In the genomic region with DNA sequence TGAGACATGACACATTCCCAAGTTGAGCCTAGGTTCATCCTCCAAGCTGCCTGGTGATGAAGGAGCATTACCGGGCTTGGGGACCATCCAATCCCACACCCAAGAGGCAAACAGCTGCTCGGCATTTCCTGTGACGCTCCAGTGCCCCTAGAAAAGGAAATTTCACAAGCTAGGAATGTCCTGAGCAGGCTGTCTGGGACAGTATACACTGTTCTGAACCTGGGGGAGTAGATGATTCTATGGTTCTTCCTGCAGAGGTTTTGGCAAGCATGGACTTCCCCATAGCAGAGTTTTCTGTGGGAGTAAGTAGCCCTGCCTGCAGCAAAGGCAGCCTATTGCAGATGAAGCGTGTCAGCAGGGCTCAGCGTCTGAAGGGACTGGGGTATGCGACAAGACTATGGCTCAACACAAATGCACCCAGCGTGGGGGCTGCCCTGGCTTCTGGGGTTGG, we compare ENCODE assay signal across 10 cellular contexts. TPM values are rescaled to one million over a fixed set of nuclear protein-coding genes. Genes with fewer than 3 reads are reported as not detected.
DNase-seq lines count a peak whose midpoint lies in the region; ATAC-seq, FAIRE-seq and TF ChIP-seq lines count a peak whose summit lies in the region.
"Had no signal": no experiment of that assay in that cellular context is flagged by ENCODE, and none has a peak within 500 bp of the region (broad histone marks: within the 10 kb centered on the region; RNA-seq: fewer than 3 reads in every experiment).

No MANE protein-coding gene starts in this region.

- TF ChIP-seq CTCF in body of pancreas (IDR thresholded peaks at IDR 0.05) (no peak), kidney (IDR thresholded peaks at IDR 0.05; ENCODE audit: borderline replicate concordance, extremely low read depth, insufficient read depth) (no peak)

- H3K4me1 ChIP-seq in body of pancreas (peaks cover 9% of the 10 kb centered on the region), kidney (ENCODE audit: control insufficient read depth in 1 of 2, insufficient read depth in 1 of 2, low read depth in 1 of 2, low read length in 2 of 2) (peaks cover 8 to 25% of the 10 kb centered on the region in 2 donors)

- FAIRE-seq in kidney (lab: Jason Lieb, UNC) = no peak
- FAIRE-seq: A204.1 had no signal

- H3K27ac ChIP-seq in body of pancreas = peak overlapping the region in 1 of 4 donors; percentile 57
- H3K27ac ChIP-seq in kidney (ENCODE audit: low read depth in 2 of 2, low read length in 2 of 2) = peak overlapping the region in 1 of 2 donors; percentile 57

- peak in 1 of 3 donors; percentile 27 for TF ChIP-seq POLR2A in body of pancreas (IDR thresholded peaks at IDR 0.05)

- DNase-seq in NCI-H1694 treated with DMSO at 0.1 percent for 48 hours (lab: John Stamatoyannopoulos, UW) = peak; percentile 38
- DNase-seq in NCI-H1694 (lab: John Stamatoyannopoulos, UW) = no peak
- DNase-seq in body of pancreas = peak in 3 of 4 donors; percentile 40 to 66 (median 41)
- DNase-seq in kidney = peak; percentile 79
- DNase-seq in superior temporal gyrus (ENCODE audit: extremely low spot score) = peak; percentile 20
- DNase-seq in GOT3 (lab: John Stamatoyannopoulos, UW) = no peak
- DNase-seq in cerebellum (ENCODE audit: low spot score) = no peak
- DNase-seq: NCI-H2029 had no signal

- no peaks in the 10 kb centered on the region for H3K27me3 ChIP-seq in body of pancreas

- no peaks in the 10 kb centered on the region for H3K36me3 ChIP-seq in body of pancreas (replicated peaks in 1 of 2; ENCODE audit: insufficient read depth in 1 of 2, low read depth in 2 of 2)
- H3K36me3 ChIP-seq in kidney (ENCODE audit: control insufficient read depth in 1 of 2, insufficient read depth in 2 of 2, low read length in 2 of 2) = no peaks in the 10 kb centered on the region

- H3K9me3 ChIP-seq in body of pancreas (no peaks in the 10 kb centered on the region), kidney (ENCODE audit: control insufficient read depth in 1 of 2, low read length in 2 of 2) (no peaks in the 10 kb centered on the region)

- H3K4me3 ChIP-seq in body of pancreas = no peak overlapping the region
- no peak overlapping the region for H3K4me3 ChIP-seq in kidney (ENCODE audit: low read length in 2 of 2)

- H3K9ac ChIP-seq in kidney (ENCODE audit: low read length in 2 of 2) = no peak overlapping the region

- intact Hi-C loops in body of pancreas (cut with DNase I) = no loop called here
- intact Hi-C loops in kidney (cut with DNase I) = no loop called here

- ATAC-seq in body of pancreas (peak; percentile 72), HG03469 (IDR thresholded peaks at IDR 0.05; ENCODE audit: unreplicated experiment) (no peak)

- 76 to 81% methylated on average over 7 of the region's 7 CpGs for WGBS in body of pancreas, 2 donors

RNA-seq across cellular contexts. Expression of a gene that starts 47.4 kb away (rescaled TPM):
- total RNA-seq in body of pancreas = 100 to 1,000 TPM; 198 to 230 TPM
- 340 TPM for total RNA-seq in kidney
- polyA plus RNA-seq in kidney (ENCODE audit: insufficient read depth, low read depth, low replicate concordance) = 207 TPM
- total RNA-seq in cerebellum = 161 TPM

Comparison
In these comparisons a context has a peak if more than half of its experiments do, and no peak if none do; other contexts are left out.
1. DNase-seq: peak in NCI-H1694 treated with DMSO at 0.1 percent for 48 hours (single experiment), body of pancreas (3 of 4), kidney (single experiment) and superior temporal gyrus (single experiment); none in NCI-H1694 (single experiment), GOT3 (single experiment) and cerebellum (single experiment).